In the genomic region with DNA sequence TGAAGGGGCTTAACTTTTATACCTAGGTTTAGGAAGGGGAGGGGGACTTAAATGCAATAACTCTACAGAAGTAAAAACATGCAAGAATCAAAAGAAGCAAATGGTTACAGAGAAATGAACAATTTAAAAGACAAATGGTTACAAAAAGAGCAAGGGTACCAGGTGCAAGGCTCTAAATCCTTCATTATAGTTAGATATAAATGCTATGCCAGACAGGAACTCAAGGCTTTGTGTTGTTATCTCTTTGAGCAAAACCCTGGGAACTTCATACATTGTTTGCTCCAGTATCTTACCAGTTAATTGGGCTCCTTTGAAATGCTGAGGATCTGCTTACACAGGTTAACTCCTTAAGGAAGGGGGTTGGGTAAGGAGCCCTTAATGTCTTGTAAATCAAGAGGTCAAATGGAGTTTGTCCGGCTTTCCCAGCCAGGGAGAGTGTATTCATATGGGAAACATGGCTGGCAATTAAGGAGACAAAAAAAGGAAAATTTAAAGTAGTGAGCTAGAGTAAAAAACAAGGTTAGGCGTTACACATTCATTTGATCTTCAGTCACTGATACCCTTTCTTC, we compare ENCODE assay signal across 30 cellular contexts.
DNase-seq lines count a peak whose midpoint lies in the region; ATAC-seq and TF ChIP-seq lines count a peak whose summit lies in the region.
"Had no signal": no experiment of that assay in that cellular context is flagged by ENCODE, and none has a peak within 500 bp of the region (broad histone marks: within the 10 kb centered on the region; RNA-seq: fewer than 3 reads in every experiment).

No MANE protein-coding gene starts in this region.

- H3K4me3 ChIP-seq in HUES48 (ENCODE audit: low read depth, low read length): 0 out of 2 replicates have a peak overlapping the region, but pooled peaks have one; percentile 4
- H3K4me3 ChIP-seq in iPS DF 6.9 (ENCODE audit: low read length): no peak overlapping the region
- H3K4me3 ChIP-seq in foreskin fibroblast (ENCODE audit: low read depth in 1 of 2, low read length in 2 of 2): no peak overlapping the region
- H3K4me3 ChIP-seq: A549, GM12878 had no signal

- intact Hi-C loops in left cardiac atrium (cut with DNase I): no loop called here

- ATAC-seq in WTC11: peak; percentile 79
- no peak for ATAC-seq in left cardiac atrium
- ATAC-seq in GM21825 (IDR thresholded peaks at IDR 0.05; ENCODE audit: unreplicated experiment): no peak
- ATAC-seq: A549, GM12878, HCT116, HepG2 had no signal

- H3K9ac ChIP-seq in HUES48 (ENCODE audit: low read depth, low read length): no peak overlapping the region

- H3K4me1 ChIP-seq in HUES48 (ENCODE audit: control insufficient read depth, insufficient read depth, low read length) (peaks cover 10% of the 10 kb centered on the region), iPS DF 6.9 (ENCODE audit: control insufficient read depth, insufficient read depth, low read length) (no peaks in the 10 kb centered on the region)

- no peak for DNase-seq in WTC11 (ENCODE audit: low spot score)
- DNase-seq in iPS DF 6.9 (ENCODE audit: low read depth, low spot score): peak; percentile 54
- no peak for DNase-seq in nephron progenitor cell
- no peak for DNase-seq in left cardiac atrium
- DNase-seq in foreskin fibroblast: no peak
- no peak for DNase-seq in cerebellar cortex (ENCODE audit: low spot score)
- DNase-seq: AML-193; C1 segment of cervical spinal cord; CD4-positive, alpha-beta memory T cell; COR-L47; GDM1; GOT3; Karpas-422; NCI-H1092; NCI-H1436; NCI-H187; NCI-H2081 treated with DMSO at 0.1 percent for 48 hours; NCI-H446 treated with DMSO at 0.1 percent for 48 hours; NCI-H526; NCI-H82; NK-92 treated with Interleukin-12 subunit alpha and Interleukin-12 subunit beta, amount 100 ng/mL, for 24 hours; Right ventricle myocardium superior; RPMI8226 had no signal

- H3K36me3 ChIP-seq in HUES48 (ENCODE audit: control insufficient read depth, insufficient read depth, low read length): no peaks in the 10 kb centered on the region
- H3K36me3 ChIP-seq in iPS DF 6.9 (ENCODE audit: control insufficient read depth, insufficient read depth, low read length): no peaks in the 10 kb centered on the region

- H3K27me3 Mint-ChIP-seq in WTC11 (ENCODE audit: low read depth) (peaks cover 100% of the 10 kb centered on the region), nephron progenitor cell (ENCODE audit: low read depth, poor library complexity) (peaks cover 6% of the 10 kb centered on the region)
- H3K27me3 Mint-ChIP-seq: CD4-positive, alpha-beta memory T cell had no signal

- POLR2A ChIA-PET in WTC11 (lab: Charles Lee): no interaction called here

- peaks cover 53% of the 10 kb centered on the region for H3K27me3 ChIP-seq in HUES48 (ENCODE audit: control insufficient read depth, insufficient read depth, low read length)
- peaks cover 2% of the 10 kb centered on the region; the same call in 1 of the 2 replicates for H3K27me3 ChIP-seq in iPS DF 6.9 (ENCODE audit: control insufficient read depth, insufficient read depth, low read length)

- H3K4me3 Mint-ChIP-seq in WTC11 (peak overlapping the region; percentile 32), nephron progenitor cell (peak overlapping the region; percentile 22)
- H3K4me3 Mint-ChIP-seq: CD4-positive, alpha-beta memory T cell had no signal

- no peaks in the 10 kb centered on the region; the same call in 1 of the 2 replicates for H3K9me3 ChIP-seq in HUES48 (ENCODE audit: control insufficient read depth, insufficient read depth, low read length)
- no peaks in the 10 kb centered on the region for H3K9me3 ChIP-seq in iPS DF 6.9 (ENCODE audit: control insufficient read depth, insufficient read depth, low read length)
- H3K9me3 ChIP-seq: A549 had no signal

- H3K4me1 Mint-ChIP-seq in WTC11 (peaks cover 26% of the 10 kb centered on the region), nephron progenitor cell (peaks cover 22% of the 10 kb centered on the region)

- H3K27ac Mint-ChIP-seq in WTC11 (no peak overlapping the region), nephron progenitor cell (peak overlapping the region; percentile 95)
- H3K27ac Mint-ChIP-seq: CD4-positive, alpha-beta memory T cell had no signal

- H3K36me3 Mint-ChIP-seq in WTC11 (peaks cover 9% of the 10 kb centered on the region), nephron progenitor cell (ENCODE audit: low read depth) (peaks cover 49% of the 10 kb centered on the region)

- peak overlapping the region; percentile 15 for H3K27ac ChIP-seq in HUES48 (ENCODE audit: low read depth, low read length)
- no peak overlapping the region for H3K27ac ChIP-seq in iPS DF 6.9 (ENCODE audit: low read length)
- H3K27ac ChIP-seq: A549, HL-60 had no signal

- TF ChIP-seq CTCF in WTC11 (IDR thresholded peaks at IDR 0.05) (no peak), nephron progenitor cell (IDR thresholded peaks at IDR 0.05) (no peak), foreskin fibroblast (IDR thresholded peaks at IDR 0.05; ENCODE audit: low read depth, low read length) (no peak)

- WGBS in iPS DF 6.9 (ENCODE audit: insufficient coverage, insufficient read length): no CpG with 5 or more reads among the region's 2 CpGs

- CTCF ChIA-PET in WTC11 (lab: Charles Lee): interaction anchor here (0.8 to 1.5 kb wide), 5 partner anchors 39 to 276 kb away, joined by 3 to 4 read pairs (median 3); no protein-coding TSS in a partner anchor

- H3K9me3 Mint-ChIP-seq in WTC11 (peaks cover 7% of the 10 kb centered on the region), nephron progenitor cell (peaks cover 66% of the 10 kb centered on the region)

TF ChIP-seq in WTC11, 78 proteins besides CTCF, POLR2A, EP300 and RAD21:
- TF ChIP-seq, protein P1, sequence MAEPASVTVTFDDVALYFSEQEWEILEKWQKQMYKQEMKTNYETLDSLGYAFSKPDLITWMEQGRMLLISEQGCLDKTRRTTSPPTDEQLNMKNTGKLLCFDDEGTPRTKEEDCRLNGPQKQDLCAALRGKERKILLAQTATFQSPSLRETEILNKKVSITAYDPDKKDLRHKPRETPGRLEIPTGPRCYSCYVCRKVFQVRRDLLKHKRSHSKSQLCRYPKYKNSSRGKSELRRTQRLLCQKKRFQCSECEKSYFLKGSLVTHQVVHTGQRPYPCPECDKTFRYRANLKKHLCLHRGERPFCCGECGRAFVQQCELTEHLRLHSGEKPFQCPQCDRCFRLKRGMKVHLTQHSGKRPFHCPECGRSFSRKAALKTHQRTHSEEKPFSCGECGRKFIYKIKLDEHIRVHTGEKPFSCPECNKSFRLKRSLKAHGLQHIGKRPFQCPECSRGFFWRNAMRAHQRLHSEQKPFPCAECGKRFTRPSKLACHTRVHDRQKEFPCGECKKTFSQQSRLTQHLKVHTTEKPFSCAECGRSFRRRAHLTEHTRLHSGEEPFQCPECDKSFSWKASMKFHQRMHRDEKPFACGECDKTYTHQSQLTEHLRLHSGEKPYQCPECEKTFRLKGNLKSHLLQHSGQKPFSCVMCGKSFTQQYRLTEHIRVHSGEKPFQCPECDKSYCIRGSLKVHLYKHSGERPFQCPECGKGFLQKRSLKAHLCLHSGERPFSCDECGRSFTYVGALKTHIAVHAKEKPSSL (CRISPR knock-in tag; conservative IDR thresholded peaks at IDR 0.05): no peak
- TF ChIP-seq, protein P2, sequence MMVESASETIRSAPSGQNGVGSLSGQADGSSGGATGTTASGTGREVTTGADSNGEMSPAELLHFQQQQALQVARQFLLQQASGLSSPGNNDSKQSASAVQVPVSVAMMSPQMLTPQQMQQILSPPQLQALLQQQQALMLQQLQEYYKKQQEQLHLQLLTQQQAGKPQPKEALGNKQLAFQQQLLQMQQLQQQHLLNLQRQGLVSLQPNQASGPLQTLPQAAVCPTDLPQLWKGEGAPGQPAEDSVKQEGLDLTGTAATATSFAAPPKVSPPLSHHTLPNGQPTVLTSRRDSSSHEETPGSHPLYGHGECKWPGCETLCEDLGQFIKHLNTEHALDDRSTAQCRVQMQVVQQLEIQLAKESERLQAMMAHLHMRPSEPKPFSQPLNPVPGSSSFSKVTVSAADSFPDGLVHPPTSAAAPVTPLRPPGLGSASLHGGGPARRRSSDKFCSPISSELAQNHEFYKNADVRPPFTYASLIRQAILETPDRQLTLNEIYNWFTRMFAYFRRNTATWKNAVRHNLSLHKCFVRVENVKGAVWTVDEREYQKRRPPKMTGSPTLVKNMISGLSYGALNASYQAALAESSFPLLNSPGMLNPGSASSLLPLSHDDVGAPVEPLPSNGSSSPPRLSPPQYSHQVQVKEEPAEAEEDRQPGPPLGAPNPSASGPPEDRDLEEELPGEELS (CRISPR knock-in tag; IDR thresholded peaks at IDR 0.05): no peak; the same call in 1 of the 2 replicates
- TF ChIP-seq SP1 (CRISPR knock-in tag; conservative IDR thresholded peaks at IDR 0.05) (no peak), ZNF219 (CRISPR knock-in tag; IDR thresholded peaks at IDR 0.05; ENCODE audit: borderline replicate concordance) (no peak), ZNF416 (CRISPR knock-in tag; IDR thresholded peaks at IDR 0.05) (no peak), GRHL2 (CRISPR knock-in tag; IDR thresholded peaks at IDR 0.05; ENCODE audit: insufficient replicate concordance, severe bottlenecking) (no peak)
